Comparison of ENCODE assay signal across 9 cellular contexts in genomic region chr5:120139039-120139438, GRCh38.
DNase-seq lines count a peak whose midpoint lies in the region; ATAC-seq and TF ChIP-seq lines count a peak whose summit lies in the region.
"Had no signal": no experiment of that assay in that cellular context is flagged by ENCODE, and none has a peak within 500 bp of the region (broad histone marks: within the 10 kb centered on the region; RNA-seq: fewer than 3 reads in every experiment).

No MANE protein-coding gene starts in this region.

- peak in 3 of 4 donors; percentile 33 to 79 (median 78) for TF ChIP-seq EP300 in sigmoid colon (IDR thresholded peaks at IDR 0.05)

- H3K27ac ChIP-seq in sigmoid colon = peak overlapping the region; percentile 12 to 55 (median 46)

- no peak overlapping the region for H3K4me3 ChIP-seq in sigmoid colon

- H3K27me3 ChIP-seq in sigmoid colon = no peaks in the 10 kb centered on the region

- no peaks in the 10 kb centered on the region for H3K4me1 ChIP-seq in sigmoid colon

- TF ChIP-seq POLR2A in sigmoid colon (IDR thresholded peaks at IDR 0.05) = no peak

- H3K36me3 ChIP-seq in sigmoid colon = no peaks in the 10 kb centered on the region

- ATAC-seq in SK-N-SH treated with all-trans-retinoic acid at 6 μM for 48 hours = no peak
- ATAC-seq: activated T-helper 17 cell treated with anti-CD3 and anti-CD28 coated beads, Interleukin-2, amount 50 U/mL, for 72 hours had no signal

- TF ChIP-seq CTCF in sigmoid colon (IDR thresholded peaks at IDR 0.05) = no peak

- intact Hi-C loops in sigmoid colon (cut with DNase I) = no loop called here

- DNase-seq in GM04504 (ENCODE audit: low read depth) = peak; percentile 94
- DNase-seq in globus pallidus (ENCODE audit: low spot score) = peak; percentile 11
- no peak for DNase-seq in sigmoid colon
- DNase-seq in NCI-H2196 (lab: John Stamatoyannopoulos, UW; ENCODE audit: unreplicated experiment) = no peak
- no peak for DNase-seq in NCI-H187 treated with DMSO at 0.1 percent for 48 hours (lab: John Stamatoyannopoulos, UW)
- no peak for DNase-seq in GDM1 (lab: John Stamatoyannopoulos, UW)
- no peak for DNase-seq in HK-2 (ENCODE audit: unreplicated experiment)

- 55 to 58% methylated on average over 2 of the region's 2 CpGs for WGBS in sigmoid colon, 2 donors

- no peaks in the 10 kb centered on the region for H3K9me3 ChIP-seq in sigmoid colon

TF ChIP-seq in SK-N-SH treated with all-trans-retinoic acid at 6 μM for 48 hours, 23 proteins besides CTCF, POLR2A, EP300 and RAD21:
- TF ChIP-seq ZFP30 (CRISPR knock-in tag; IDR thresholded peaks at IDR 0.05) (no peak), ISL1 (CRISPR knock-in tag; IDR thresholded peaks at IDR 0.05) (peak; percentile 60), TCF4 (CRISPR knock-in tag; IDR thresholded peaks at IDR 0.05; ENCODE audit: borderline replicate concordance) (no peak), CSDC2 (CRISPR knock-in tag; IDR thresholded peaks at IDR 0.05) (no peak)
- TF ChIP-seq, protein P1, sequence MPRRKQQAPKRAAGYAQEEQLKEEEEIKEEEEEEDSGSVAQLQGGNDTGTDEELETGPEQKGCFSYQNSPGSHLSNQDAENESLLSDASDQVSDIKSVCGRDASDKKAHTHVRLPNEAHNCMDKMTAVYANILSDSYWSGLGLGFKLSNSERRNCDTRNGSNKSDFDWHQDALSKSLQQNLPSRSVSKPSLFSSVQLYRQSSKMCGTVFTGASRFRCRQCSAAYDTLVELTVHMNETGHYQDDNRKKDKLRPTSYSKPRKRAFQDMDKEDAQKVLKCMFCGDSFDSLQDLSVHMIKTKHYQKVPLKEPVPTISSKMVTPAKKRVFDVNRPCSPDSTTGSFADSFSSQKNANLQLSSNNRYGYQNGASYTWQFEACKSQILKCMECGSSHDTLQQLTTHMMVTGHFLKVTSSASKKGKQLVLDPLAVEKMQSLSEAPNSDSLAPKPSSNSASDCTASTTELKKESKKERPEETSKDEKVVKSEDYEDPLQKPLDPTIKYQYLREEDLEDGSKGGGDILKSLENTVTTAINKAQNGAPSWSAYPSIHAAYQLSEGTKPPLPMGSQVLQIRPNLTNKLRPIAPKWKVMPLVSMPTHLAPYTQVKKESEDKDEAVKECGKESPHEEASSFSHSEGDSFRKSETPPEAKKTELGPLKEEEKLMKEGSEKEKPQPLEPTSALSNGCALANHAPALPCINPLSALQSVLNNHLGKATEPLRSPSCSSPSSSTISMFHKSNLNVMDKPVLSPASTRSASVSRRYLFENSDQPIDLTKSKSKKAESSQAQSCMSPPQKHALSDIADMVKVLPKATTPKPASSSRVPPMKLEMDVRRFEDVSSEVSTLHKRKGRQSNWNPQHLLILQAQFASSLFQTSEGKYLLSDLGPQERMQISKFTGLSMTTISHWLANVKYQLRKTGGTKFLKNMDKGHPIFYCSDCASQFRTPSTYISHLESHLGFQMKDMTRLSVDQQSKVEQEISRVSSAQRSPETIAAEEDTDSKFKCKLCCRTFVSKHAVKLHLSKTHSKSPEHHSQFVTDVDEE (CRISPR knock-in tag; IDR thresholded peaks at IDR 0.05) = no peak

Comparison
In these comparisons a context has a peak if more than half of its experiments do, and no peak if none do; other contexts are left out.
1. DNase-seq: peak in GM04504 (single experiment) and globus pallidus (single experiment); none in sigmoid colon (single experiment), NCI-H2196 (single experiment), NCI-H187 treated with DMSO at 0.1 percent for 48 hours (single experiment), GDM1 (single experiment) and HK-2 (single experiment).